7 cellular contexts compared by ENCODE assay signal in the genomic region with DNA sequence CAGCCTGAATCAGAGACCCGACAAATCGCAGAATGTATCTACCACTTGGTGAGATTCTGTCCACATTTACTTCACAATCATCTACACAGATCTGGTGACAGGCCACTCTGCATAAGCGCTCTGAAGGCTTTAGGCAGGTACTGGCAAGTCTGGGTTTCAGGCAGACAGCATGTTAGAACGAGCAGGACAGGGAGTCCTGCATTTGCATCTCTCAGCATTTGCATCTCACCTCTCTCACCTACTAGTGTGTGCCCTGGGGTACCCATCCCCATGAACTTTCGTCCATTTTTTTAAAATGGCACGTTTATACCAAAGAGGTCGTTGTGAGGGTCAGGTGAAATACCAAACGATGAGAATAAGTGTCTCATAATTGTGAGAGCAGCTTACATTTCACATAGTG.
A peak's percentile ranks its signal among the peaks of the same experiment; 100 is the strongest.
DNase-seq lines count a peak whose midpoint lies in the region; ATAC-seq and TF ChIP-seq lines count a peak whose summit lies in the region.
"Not testable (repeated sequence)": the region's sequence is repeated elsewhere in the genome, so short reads cannot be mapped to it uniquely, and the experiment has no call there.

No MANE protein-coding gene starts in this region.

- not testable (repeated sequence) for H3K27me3 ChIP-seq in IMR-90 (ENCODE audit: control insufficient read depth, insufficient read depth, low read length); iPS-20b (ENCODE audit: insufficient read depth, low read length); parathyroid adenoma (ENCODE audit: control insufficient read depth, insufficient read depth, low read length)

- TF ChIP-seq RAD21 in IMR-90 (IDR thresholded peaks at IDR 0.05; ENCODE audit: low read length) = not testable (repeated sequence)

- H3K36me3 Mint-ChIP-seq in WTC11 = peaks cover 11% of the 10 kb centered on the region

- DNase-seq in IMR-90; WTC11 (ENCODE audit: low spot score); choroid plexus epithelial cell (ENCODE audit: low read depth): not testable (repeated sequence)

- intact Hi-C loops in IMR-90 (cut with micrococcal nuclease) = not testable (repeated sequence)

- not testable (repeated sequence) for H3K27ac Mint-ChIP-seq in WTC11

- peak overlapping the region; percentile 83 for H3K4me3 Mint-ChIP-seq in WTC11

- H2AK9ac ChIP-seq in IMR-90 (replicated peaks; ENCODE audit: low read depth, low read length, poor library complexity) = not testable (repeated sequence)

- not testable (repeated sequence) for H3K9me1 ChIP-seq in IMR-90 (ENCODE audit: insufficient read depth, low read length)

- not testable (repeated sequence) for H3K18ac ChIP-seq in IMR-90 (ENCODE audit: low read depth, low read length)

- H3K4me1 Mint-ChIP-seq in WTC11 = not testable (repeated sequence)

- not testable (repeated sequence) for H3K79me2 ChIP-seq in parathyroid adenoma

- POLR2A ChIA-PET in IMR-90 (lab: Charles Lee; ENCODE audit: unreplicated experiment); WTC11 (lab: Charles Lee): not testable (repeated sequence)

- TF ChIP-seq POLR2A in IMR-90 (IDR thresholded peaks at IDR 0.05; ENCODE audit: low read depth, low read length) = not testable (repeated sequence)

- CTCF ChIA-PET in IMR-90 (lab: Yijun Ruan, JAX); WTC11 (lab: Charles Lee): not testable (repeated sequence)

- H3K27me3 Mint-ChIP-seq in WTC11 (ENCODE audit: low read depth) = not testable (repeated sequence)

- not testable (repeated sequence) for H3K9me3 ChIP-seq in IMR-90 (ENCODE audit: control insufficient read depth, insufficient read depth, low read length); iPS-20b (ENCODE audit: insufficient read depth, low read depth, low read length); parathyroid adenoma (ENCODE audit: control insufficient read depth, low read length)

- H2AFZ ChIP-seq in IMR-90 (replicated peaks; ENCODE audit: low read length, poor library complexity); parathyroid adenoma: not testable (repeated sequence)

- H3K27ac ChIP-seq in IMR-90 (ENCODE audit: insufficient read depth, low read length); iPS-20b (ENCODE audit: low read length); parathyroid adenoma: not testable (repeated sequence)

- not testable (repeated sequence) for H3K56ac ChIP-seq in IMR-90 (ENCODE audit: extremely low read depth, insufficient read depth, low read length)

- H3K4me2 ChIP-seq in IMR-90 (ENCODE audit: low read depth, low read length) = peak overlapping the region; percentile 57
- H3K4me2 ChIP-seq in parathyroid adenoma (ENCODE audit: low read length) = peak overlapping the region; percentile 18

- not testable (repeated sequence) for H3K4ac ChIP-seq in IMR-90 (ENCODE audit: low read depth, low read length)

- H3K79me1 ChIP-seq in IMR-90 (ENCODE audit: low read depth in 1 of 2, low read length in 2 of 2) = not testable (repeated sequence)

- H4K8ac ChIP-seq in IMR-90 (ENCODE audit: low read depth in 2 of 2, low read length in 2 of 2) = not testable (repeated sequence)

- in situ Hi-C loops in IMR-90 (cut with MboI; ENCODE audit: low sequenced_read_pairs) = not testable (repeated sequence)

- H2BK120ac ChIP-seq in IMR-90 (ENCODE audit: low read depth, low read length) = not testable (repeated sequence)

- not testable (repeated sequence) for H4K91ac ChIP-seq in IMR-90 (ENCODE audit: insufficient read depth, low read depth, low read length)

- H3K36me3 ChIP-seq in IMR-90 (ENCODE audit: control insufficient read depth, insufficient read depth, low read length); iPS-20b (ENCODE audit: insufficient read depth, low read depth, low read length); parathyroid adenoma (ENCODE audit: control insufficient read depth, insufficient read depth, low read length): not testable (repeated sequence)

- dilution Hi-C loops in IMR-90 (cut with HindIII; ENCODE audit: low sequenced_read_pairs, unreplicated experiment) = not testable (repeated sequence)

- H3K23ac ChIP-seq in IMR-90 (ENCODE audit: low read depth, low read length) = not testable (repeated sequence)

- H4K5ac ChIP-seq in IMR-90 (ENCODE audit: low read depth, low read length) = not testable (repeated sequence)

- H2BK5ac ChIP-seq in IMR-90 (ENCODE audit: low read depth, low read length, poor library complexity, severe bottlenecking) = not testable (repeated sequence)

- not testable (repeated sequence) for TF ChIP-seq CTCF in IMR-90 (conservative IDR thresholded peaks at IDR 0.05; ENCODE audit: low read depth, low read length); WTC11 (IDR thresholded peaks at IDR 0.05); choroid plexus epithelial cell (conservative IDR thresholded peaks at IDR 0.05; ENCODE audit: low read depth, low read length); parathyroid adenoma (IDR thresholded peaks at IDR 0.05)

- not testable (repeated sequence) for H3K14ac ChIP-seq in IMR-90 (replicated peaks; ENCODE audit: low read depth, low read length)

- peak; percentile 34 for ATAC-seq in GM18858 (IDR thresholded peaks at IDR 0.05; ENCODE audit: unreplicated experiment)
- peak; percentile 43 for ATAC-seq in HG02588 (IDR thresholded peaks at IDR 0.05; ENCODE audit: unreplicated experiment)
- not testable (repeated sequence) for ATAC-seq in IMR-90 (ENCODE audit: low read depth)
- peak; percentile 6; the same call in 1 of the 2 replicates for ATAC-seq in WTC11

- H2AK5ac ChIP-seq in IMR-90 (ENCODE audit: low read depth, low read length) = not testable (repeated sequence)

- not testable (repeated sequence) for H2BK20ac ChIP-seq in IMR-90 (ENCODE audit: low read depth, low read length)

- H3K4me1 ChIP-seq in IMR-90 (ENCODE audit: control insufficient read depth, insufficient read depth, low read length); iPS-20b (ENCODE audit: insufficient read depth, low read length); parathyroid adenoma: not testable (repeated sequence)

- WGBS in IMR-90 (ENCODE audit: extremely low coverage in 2 of 2, insufficient read length in 1 of 2), 2 experiments = no CpG with 5 or more reads among the region's 8 CpGs

- not testable (repeated sequence) for H4K20me1 ChIP-seq in IMR-90 (ENCODE audit: insufficient read depth, low read length)

- H3K4me3 ChIP-seq in IMR-90 (ENCODE audit: insufficient read depth, low read depth, low read length) (peak overlapping the region; percentile 52), choroid plexus epithelial cell (ENCODE audit: low read depth, low read length) (peak overlapping the region; percentile 60), iPS-20b (ENCODE audit: low read length) (peak overlapping the region; percentile 67), parathyroid adenoma (ENCODE audit: low read depth, low read length) (peak overlapping the region; percentile 42)

- not testable (repeated sequence) for H3K9ac ChIP-seq in IMR-90 (ENCODE audit: low read depth, low read length); iPS-20b (ENCODE audit: low read depth, low read length); parathyroid adenoma

- BruUV-seq in IMR-90 (replicated peaks; lab: Mats Ljungman, UMichigan) = not testable (repeated sequence)

- not testable (repeated sequence) for H2BK15ac ChIP-seq in IMR-90 (ENCODE audit: low read depth, low read length)

- peaks cover 14% of the 10 kb centered on the region for H3K9me3 Mint-ChIP-seq in WTC11
